1 cellular context compared by ENCODE assay signal in the genomic region with DNA sequence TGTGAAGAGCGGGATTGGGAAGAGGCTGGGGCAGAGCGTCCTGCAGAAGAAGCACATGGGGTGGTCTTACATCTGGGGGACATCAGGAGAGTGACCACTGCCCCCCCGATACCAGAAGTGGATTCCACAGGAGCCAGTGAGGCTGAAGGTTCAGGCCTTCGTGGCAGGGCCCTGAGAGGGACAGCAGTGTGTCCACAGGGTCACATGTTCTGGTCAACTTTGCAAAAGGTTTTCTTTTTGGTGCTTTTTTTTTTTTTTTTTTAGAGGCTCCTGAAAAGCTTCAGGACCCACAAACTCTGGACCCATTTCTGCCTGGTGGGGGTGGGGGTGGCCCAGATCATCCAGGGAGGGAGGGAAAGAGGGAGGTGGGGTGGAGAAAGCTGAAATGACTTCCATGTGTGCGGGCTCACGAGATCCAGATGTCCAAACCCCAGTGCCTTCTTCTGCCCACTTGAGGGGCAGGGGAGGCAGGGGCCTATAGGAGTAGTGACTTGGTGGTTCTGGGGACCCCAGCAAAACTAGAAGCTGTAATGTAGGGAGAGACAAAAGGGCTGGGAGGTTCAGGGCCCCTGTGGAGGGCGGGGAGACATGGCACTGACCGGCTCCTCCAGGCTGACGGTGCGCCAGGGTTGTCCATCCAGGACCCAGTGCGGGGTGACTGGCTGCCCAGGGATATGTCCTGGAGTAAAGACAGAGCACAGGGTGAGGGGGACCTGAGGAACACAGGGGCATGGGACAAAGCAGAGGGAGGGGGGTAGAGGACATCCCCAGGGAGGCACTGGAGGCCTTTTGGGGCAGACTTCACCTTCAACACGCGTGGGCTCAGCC.
TF ChIP-seq lines count a peak whose summit lies in the region.

No MANE protein-coding gene starts in this region.

TF ChIP-seq in IMR-90, 13 proteins besides CTCF, POLR2A, EP300 and RAD21:
- no peak for TF ChIP-seq BHLHE40 (IDR thresholded peaks at IDR 0.05; ENCODE audit: low read depth, low read length)
- TF ChIP-seq FOS (IDR thresholded peaks at IDR 0.05; ENCODE audit: low read depth, low read length), result no peak
- TF ChIP-seq CHD1 (IDR thresholded peaks at IDR 0.05; ENCODE audit: low read depth, low read length), result no peak
- no peak for TF ChIP-seq NFE2L2 (IDR thresholded peaks at IDR 0.05; ENCODE audit: low read depth, low read length)
- TF ChIP-seq MAFK (IDR thresholded peaks at IDR 0.05; ENCODE audit: low read depth, low read length), result no peak
- no peak for TF ChIP-seq RCOR1 (IDR thresholded peaks at IDR 0.05; ENCODE audit: insufficient replicate concordance, low read length)
- no peak for TF ChIP-seq RFX5 (IDR thresholded peaks at IDR 0.05; ENCODE audit: low read depth, low read length)
- TF ChIP-seq SMC3 (IDR thresholded peaks at IDR 0.05; ENCODE audit: low read depth, low read length), result no peak
- no peak for TF ChIP-seq MAZ (IDR thresholded peaks at IDR 0.05; ENCODE audit: borderline replicate concordance, low read depth, low read length)
- no peak for TF ChIP-seq CEBPB (IDR thresholded peaks at IDR 0.05; ENCODE audit: low read depth, low read length)
- TF ChIP-seq, protein P1, sequence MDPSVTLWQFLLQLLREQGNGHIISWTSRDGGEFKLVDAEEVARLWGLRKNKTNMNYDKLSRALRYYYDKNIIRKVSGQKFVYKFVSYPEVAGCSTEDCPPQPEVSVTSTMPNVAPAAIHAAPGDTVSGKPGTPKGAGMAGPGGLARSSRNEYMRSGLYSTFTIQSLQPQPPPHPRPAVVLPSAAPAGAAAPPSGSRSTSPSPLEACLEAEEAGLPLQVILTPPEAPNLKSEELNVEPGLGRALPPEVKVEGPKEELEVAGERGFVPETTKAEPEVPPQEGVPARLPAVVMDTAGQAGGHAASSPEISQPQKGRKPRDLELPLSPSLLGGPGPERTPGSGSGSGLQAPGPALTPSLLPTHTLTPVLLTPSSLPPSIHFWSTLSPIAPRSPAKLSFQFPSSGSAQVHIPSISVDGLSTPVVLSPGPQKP (IDR thresholded peaks at IDR 0.05; ENCODE audit: borderline replicate concordance, low read depth, low read length), result no peak
- TF ChIP-seq, protein P2, sequence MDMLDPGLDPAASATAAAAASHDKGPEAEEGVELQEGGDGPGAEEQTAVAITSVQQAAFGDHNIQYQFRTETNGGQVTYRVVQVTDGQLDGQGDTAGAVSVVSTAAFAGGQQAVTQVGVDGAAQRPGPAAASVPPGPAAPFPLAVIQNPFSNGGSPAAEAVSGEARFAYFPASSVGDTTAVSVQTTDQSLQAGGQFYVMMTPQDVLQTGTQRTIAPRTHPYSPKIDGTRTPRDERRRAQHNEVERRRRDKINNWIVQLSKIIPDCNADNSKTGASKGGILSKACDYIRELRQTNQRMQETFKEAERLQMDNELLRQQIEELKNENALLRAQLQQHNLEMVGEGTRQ (IDR thresholded peaks at IDR 0.05; ENCODE audit: low read depth, low read length), result no peak
- TF ChIP-seq MXI1 (IDR thresholded peaks at IDR 0.05; ENCODE audit: borderline replicate concordance, low read depth, low read length), result no peak
TF ChIP-seq in IMR-90: peak in this region for 0.
